In genomic region chr7:105690286-105690915, GRCh38 we compare ENCODE assay signal across 9 cellular contexts.
DNase-seq lines count a peak whose midpoint lies in the region; ATAC-seq and TF ChIP-seq lines count a peak whose summit lies in the region.
"Had no signal": no experiment of that assay in that cellular context is flagged by ENCODE, and none has a peak within 500 bp of the region (broad histone marks: within the 10 kb centered on the region; RNA-seq: fewer than 3 reads in every experiment).

No MANE protein-coding gene starts in this region.

- no peaks in the 10 kb centered on the region for H4K20me1 ChIP-seq in hepatocyte (ENCODE audit: insufficient read depth, poor library complexity, severe bottlenecking)

- peaks cover 2% of the 10 kb centered on the region for H3K27me3 Mint-ChIP-seq in T-helper 2 cell treated with Interferon-gamma antibody and Interleukin-4, amounts not matched to agents 5 μg/mL and 100 μg/mL, for 36 hours (ENCODE audit: low read depth)
- H3K27me3 Mint-ChIP-seq in stimulated activated naive B cell treated with anti-CD40 and anti-IgM and Interleukin-4, amounts not matched to agents 10 μg/mL and 1 μg/mL and 100 μg/mL, for 72 hours: no peaks in the 10 kb centered on the region
- peaks cover 25% of the 10 kb centered on the region for H3K27me3 Mint-ChIP-seq in progenitor cell of endocrine pancreas

- peaks cover 10% of the 10 kb centered on the region for H3K4me1 ChIP-seq in hepatocyte (ENCODE audit: insufficient read depth)

- TF ChIP-seq CTCF in hepatocyte (IDR thresholded peaks at IDR 0.05; ENCODE audit: poor library complexity) (no peak), progenitor cell of endocrine pancreas (IDR thresholded peaks at IDR 0.05; ENCODE audit: unreplicated experiment) (no peak)

- H3K27ac ChIP-seq in SK-N-MC: peak overlapping the region; percentile 100
- peak overlapping the region; percentile 82 for H3K27ac ChIP-seq in hepatocyte

- H3K4me3 Mint-ChIP-seq in T-helper 2 cell treated with Interferon-gamma antibody and Interleukin-4, amounts not matched to agents 5 μg/mL and 100 μg/mL, for 36 hours: peak overlapping the region; percentile 92
- H3K4me3 Mint-ChIP-seq in stimulated activated naive B cell treated with anti-CD40 and anti-IgM and Interleukin-4, amounts not matched to agents 10 μg/mL and 1 μg/mL and 100 μg/mL, for 72 hours: peak overlapping the region in 1 of 2 donors; percentile 95
- H3K4me3 Mint-ChIP-seq in progenitor cell of endocrine pancreas (ENCODE audit: low read depth): no peak overlapping the region

- 55% methylated on average over 19 of the region's 19 CpGs for WGBS in hepatocyte (ENCODE audit: low lambda C conversion rate, missing lambda C conversion rate)

- no peak for DNase-seq in T-helper 2 cell treated with Interferon-gamma antibody and Interleukin-4, amounts not matched to agents 5 μg/mL and 100 μg/mL, for 36 hours (ENCODE audit: low spot score)
- DNase-seq in T-helper 2 cell: no peak
- peak; percentile 85 for DNase-seq in SK-N-MC (ENCODE audit: low read depth, low spot score)
- DNase-seq in hepatocyte (ENCODE audit: low spot score): no peak
- no peak for DNase-seq in stimulated activated naive B cell treated with anti-CD40 and anti-IgM and Interleukin-4, amounts not matched to agents 10 μg/mL and 1 μg/mL and 100 μg/mL, for 72 hours
- no peak for DNase-seq in NCI-H774 (lab: John Stamatoyannopoulos, UW)
- DNase-seq in COLO668 (lab: John Stamatoyannopoulos, UW; ENCODE audit: unreplicated experiment): no peak
- DNase-seq in progenitor cell of endocrine pancreas (ENCODE audit: low spot score, unreplicated experiment): no peak
- DNase-seq: erythroblast had no signal

- no peak overlapping the region for H2AFZ ChIP-seq in hepatocyte

- H3K4me3 ChIP-seq in SK-N-MC (peak overlapping the region; percentile 82), hepatocyte (no peak overlapping the region)

- peak overlapping the region; percentile 97 for H3K27ac Mint-ChIP-seq in T-helper 2 cell treated with Interferon-gamma antibody and Interleukin-4, amounts not matched to agents 5 μg/mL and 100 μg/mL, for 36 hours
- peak overlapping the region; percentile 97 for H3K27ac Mint-ChIP-seq in stimulated activated naive B cell treated with anti-CD40 and anti-IgM and Interleukin-4, amounts not matched to agents 10 μg/mL and 1 μg/mL and 100 μg/mL, for 72 hours
- H3K27ac Mint-ChIP-seq in progenitor cell of endocrine pancreas: no peak overlapping the region

- H3K4me1 Mint-ChIP-seq in T-helper 2 cell treated with Interferon-gamma antibody and Interleukin-4, amounts not matched to agents 5 μg/mL and 100 μg/mL, for 36 hours (ENCODE audit: low read depth): peaks cover 37% of the 10 kb centered on the region
- H3K4me1 Mint-ChIP-seq in stimulated activated naive B cell treated with anti-CD40 and anti-IgM and Interleukin-4, amounts not matched to agents 10 μg/mL and 1 μg/mL and 100 μg/mL, for 72 hours: peaks cover 35 to 59% of the 10 kb centered on the region in 2 donors
- H3K4me1 Mint-ChIP-seq in progenitor cell of endocrine pancreas (ENCODE audit: low read depth): peaks cover 19% of the 10 kb centered on the region

- peak overlapping the region; percentile 78 for H3K4me2 ChIP-seq in hepatocyte

- H3K36me3 ChIP-seq in SK-N-MC (ENCODE audit: insufficient read depth, low read length): no peaks in the 10 kb centered on the region
- no peaks in the 10 kb centered on the region for H3K36me3 ChIP-seq in hepatocyte (replicated peaks; ENCODE audit: insufficient read depth, low read depth)

- H3K9me2 ChIP-seq in hepatocyte (replicated peaks; ENCODE audit: insufficient read depth): no peaks in the 10 kb centered on the region

- H3K9me3 ChIP-seq in SK-N-MC (ENCODE audit: low read depth, low read length): no peaks in the 10 kb centered on the region
- no peaks in the 10 kb centered on the region for H3K9me3 ChIP-seq in hepatocyte (ENCODE audit: low read depth)

- no peak for ATAC-seq in stimulated activated naive B cell treated with anti-CD40 and anti-IgM and Interleukin-4, amounts not matched to agents 10 μg/mL and 1 μg/mL and 100 μg/mL, for 72 hours (replicated peaks)

- no peaks in the 10 kb centered on the region for H3K79me2 ChIP-seq in hepatocyte

- H3K36me3 Mint-ChIP-seq in T-helper 2 cell treated with Interferon-gamma antibody and Interleukin-4, amounts not matched to agents 5 μg/mL and 100 μg/mL, for 36 hours (ENCODE audit: low read depth): peaks cover 7% of the 10 kb centered on the region
- peaks cover 0 to 1% of the 10 kb centered on the region in 2 donors for H3K36me3 Mint-ChIP-seq in stimulated activated naive B cell treated with anti-CD40 and anti-IgM and Interleukin-4, amounts not matched to agents 10 μg/mL and 1 μg/mL and 100 μg/mL, for 72 hours
- H3K36me3 Mint-ChIP-seq in progenitor cell of endocrine pancreas (ENCODE audit: insufficient read depth): peaks cover 3% of the 10 kb centered on the region

- no peaks in the 10 kb centered on the region for H3K27me3 ChIP-seq in hepatocyte

- peak overlapping the region; percentile 87 for H3K9ac ChIP-seq in SK-N-MC (ENCODE audit: insufficient read length)

- no peaks in the 10 kb centered on the region for H3K9me3 Mint-ChIP-seq in T-helper 2 cell treated with Interferon-gamma antibody and Interleukin-4, amounts not matched to agents 5 μg/mL and 100 μg/mL, for 36 hours
- no peaks in the 10 kb centered on the region for H3K9me3 Mint-ChIP-seq in stimulated activated naive B cell treated with anti-CD40 and anti-IgM and Interleukin-4, amounts not matched to agents 10 μg/mL and 1 μg/mL and 100 μg/mL, for 72 hours
- no peaks in the 10 kb centered on the region for H3K9me3 Mint-ChIP-seq in progenitor cell of endocrine pancreas (ENCODE audit: low read depth)
